In the genomic region with DNA sequence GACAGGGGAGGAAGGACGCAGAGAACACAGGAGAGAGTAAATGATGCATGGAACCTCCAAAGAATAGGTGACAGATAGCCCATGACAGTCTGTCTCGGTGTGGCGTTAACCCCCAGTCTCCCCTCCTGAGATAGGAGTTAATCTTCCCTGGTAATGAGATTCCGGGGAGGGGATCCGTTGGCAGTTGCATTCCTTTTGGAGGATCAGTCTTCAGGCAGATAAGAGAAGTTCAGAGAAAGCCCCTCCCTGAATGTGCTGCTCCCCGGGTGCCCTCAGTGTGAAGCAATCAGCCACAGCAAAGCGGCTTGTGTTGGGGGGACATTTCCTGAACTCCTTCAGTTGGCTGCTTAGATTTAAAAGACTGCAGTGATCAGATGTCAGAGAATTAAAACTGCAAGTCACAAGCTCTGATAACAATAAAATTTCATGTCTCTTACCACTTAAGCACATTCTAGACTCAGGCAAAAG, we compare ENCODE assay signal across 1 cellular context.
TF ChIP-seq lines count a peak whose summit lies in the region.

No MANE protein-coding gene starts in this region.

TF ChIP-seq in K562, 482 proteins besides CTCF, POLR2A, EP300 and RAD21 (continued from another document and continues in another):
- TF ChIP-seq, protein P1, sequence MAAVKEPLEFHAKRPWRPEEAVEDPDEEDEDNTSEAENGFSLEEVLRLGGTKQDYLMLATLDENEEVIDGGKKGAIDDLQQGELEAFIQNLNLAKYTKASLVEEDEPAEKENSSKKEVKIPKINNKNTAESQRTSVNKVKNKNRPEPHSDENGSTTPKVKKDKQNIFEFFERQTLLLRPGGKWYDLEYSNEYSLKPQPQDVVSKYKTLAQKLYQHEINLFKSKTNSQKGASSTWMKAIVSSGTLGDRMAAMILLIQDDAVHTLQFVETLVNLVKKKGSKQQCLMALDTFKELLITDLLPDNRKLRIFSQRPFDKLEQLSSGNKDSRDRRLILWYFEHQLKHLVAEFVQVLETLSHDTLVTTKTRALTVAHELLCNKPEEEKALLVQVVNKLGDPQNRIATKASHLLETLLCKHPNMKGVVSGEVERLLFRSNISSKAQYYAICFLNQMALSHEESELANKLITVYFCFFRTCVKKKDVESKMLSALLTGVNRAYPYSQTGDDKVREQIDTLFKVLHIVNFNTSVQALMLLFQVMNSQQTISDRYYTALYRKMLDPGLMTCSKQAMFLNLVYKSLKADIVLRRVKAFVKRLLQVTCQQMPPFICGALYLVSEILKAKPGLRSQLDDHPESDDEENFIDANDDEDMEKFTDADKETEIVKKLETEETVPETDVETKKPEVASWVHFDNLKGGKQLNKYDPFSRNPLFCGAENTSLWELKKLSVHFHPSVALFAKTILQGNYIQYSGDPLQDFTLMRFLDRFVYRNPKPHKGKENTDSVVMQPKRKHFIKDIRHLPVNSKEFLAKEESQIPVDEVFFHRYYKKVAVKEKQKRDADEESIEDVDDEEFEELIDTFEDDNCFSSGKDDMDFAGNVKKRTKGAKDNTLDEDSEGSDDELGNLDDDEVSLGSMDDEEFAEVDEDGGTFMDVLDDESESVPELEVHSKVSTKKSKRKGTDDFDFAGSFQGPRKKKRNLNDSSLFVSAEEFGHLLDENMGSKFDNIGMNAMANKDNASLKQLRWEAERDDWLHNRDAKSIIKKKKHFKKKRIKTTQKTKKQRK (IDR thresholded peaks at IDR 0.05; ENCODE audit: borderline replicate concordance, low read depth, low read length) = no peak
- TF ChIP-seq ZNF282 (CRISPR knock-in tag; IDR thresholded peaks at IDR 0.05) (no peak), HMG20A (CRISPR knock-in tag; conservative IDR thresholded peaks at IDR 0.05) (no peak), NCOA1 (IDR thresholded peaks at IDR 0.05; ENCODE audit: low read depth) (peak; percentile 46; the same call in 1 of the 2 replicates), ZNF584 (CRISPR knock-in tag; IDR thresholded peaks at IDR 0.05; ENCODE audit: low read depth) (no peak), FUS (optimal IDR thresholded peaks at IDR 0.05; ENCODE audit: low read depth, low read length) (no peak), HIVEP1 (CRISPR knock-in tag; IDR thresholded peaks at IDR 0.05) (no peak), TAF1 (IDR thresholded peaks at IDR 0.05; ENCODE audit: control insufficient read depth, extremely low read depth, insufficient read depth, low read length, severe bottlenecking) (no peak), HDAC3 (IDR thresholded peaks at IDR 0.05; ENCODE audit: borderline replicate concordance, partially characterized antibody) (no peak), CBX2 (IDR thresholded peaks at IDR 0.05; ENCODE audit: insufficient read depth, low read length, poor library complexity, severe bottlenecking) (no peak), CBFA2T3 (IDR thresholded peaks at IDR 0.05) (peak; percentile 79), JUN (IDR thresholded peaks at IDR 0.05; ENCODE audit: borderline replicate concordance, low read depth, low read length) (no peak), JUN (CRISPR knock-in tag; IDR thresholded peaks at IDR 0.05; ENCODE audit: borderline replicate concordance) (no peak), TRIM24 (IDR thresholded peaks at IDR 0.05) (peak in 1 of 2 experiments; percentile 58; a peak in 1 of 4 replicates), DDX20 (tag; IDR thresholded peaks at IDR 0.05; ENCODE audit: low read depth) (no peak), ETS2 (tag; IDR thresholded peaks at IDR 0.05; ENCODE audit: borderline replicate concordance, poor library complexity, severe bottlenecking) (no peak), SREBF1 (IDR thresholded peaks at IDR 0.05; ENCODE audit: borderline replicate concordance, low read depth, low read length) (no peak), SAFB2 (IDR thresholded peaks at IDR 0.05; ENCODE audit: borderline replicate concordance, low read depth, low read length, severe bottlenecking) (no peak), ZNF79 (CRISPR knock-in tag; IDR thresholded peaks at IDR 0.05; ENCODE audit: low read depth) (no peak), FOXJ2 (tag; IDR thresholded peaks at IDR 0.05) (no peak), SRF (CRISPR knock-in tag; IDR thresholded peaks at IDR 0.05) (no peak), ELF2 (CRISPR knock-in tag; IDR thresholded peaks at IDR 0.05) (no peak), ZNF41 (CRISPR knock-in tag; conservative IDR thresholded peaks at IDR 0.05) (no peak), ZKSCAN8 (CRISPR knock-in tag; IDR thresholded peaks at IDR 0.05) (no peak), HNRNPH1 (optimal IDR thresholded peaks at IDR 0.05; ENCODE audit: low read depth, low read length) (no peak), BCOR (IDR thresholded peaks at IDR 0.05) (no peak), JUND (IDR thresholded peaks at IDR 0.05; ENCODE audit: borderline replicate concordance, low read depth, low read length) (0 out of 2 replicates have a peak, but pooled peaks have one; percentile 29), JUND (tag; IDR thresholded peaks at IDR 0.05; ENCODE audit: borderline replicate concordance, low read depth, low read length) (peak; percentile 36; the same call in 1 of the 3 replicates), ZNF197 (CRISPR knock-in tag; IDR thresholded peaks at IDR 0.05; ENCODE audit: low read depth) (no peak)
- TF ChIP-seq, protein P2, sequence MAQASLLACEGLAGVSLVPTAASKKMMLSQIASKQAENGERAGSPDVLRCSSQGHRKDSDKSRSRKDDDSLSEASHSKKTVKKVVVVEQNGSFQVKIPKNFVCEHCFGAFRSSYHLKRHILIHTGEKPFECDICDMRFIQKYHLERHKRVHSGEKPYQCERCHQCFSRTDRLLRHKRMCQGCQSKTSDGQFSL (CRISPR knock-in tag; IDR thresholded peaks at IDR 0.05) = no peak
- TF ChIP-seq, protein P2 (tag; IDR thresholded peaks at IDR 0.05) = 0 out of 4 replicates have a peak, but pooled peaks of 1 of the 2 experiments have one; percentile 34
- TF ChIP-seq, protein P3, sequence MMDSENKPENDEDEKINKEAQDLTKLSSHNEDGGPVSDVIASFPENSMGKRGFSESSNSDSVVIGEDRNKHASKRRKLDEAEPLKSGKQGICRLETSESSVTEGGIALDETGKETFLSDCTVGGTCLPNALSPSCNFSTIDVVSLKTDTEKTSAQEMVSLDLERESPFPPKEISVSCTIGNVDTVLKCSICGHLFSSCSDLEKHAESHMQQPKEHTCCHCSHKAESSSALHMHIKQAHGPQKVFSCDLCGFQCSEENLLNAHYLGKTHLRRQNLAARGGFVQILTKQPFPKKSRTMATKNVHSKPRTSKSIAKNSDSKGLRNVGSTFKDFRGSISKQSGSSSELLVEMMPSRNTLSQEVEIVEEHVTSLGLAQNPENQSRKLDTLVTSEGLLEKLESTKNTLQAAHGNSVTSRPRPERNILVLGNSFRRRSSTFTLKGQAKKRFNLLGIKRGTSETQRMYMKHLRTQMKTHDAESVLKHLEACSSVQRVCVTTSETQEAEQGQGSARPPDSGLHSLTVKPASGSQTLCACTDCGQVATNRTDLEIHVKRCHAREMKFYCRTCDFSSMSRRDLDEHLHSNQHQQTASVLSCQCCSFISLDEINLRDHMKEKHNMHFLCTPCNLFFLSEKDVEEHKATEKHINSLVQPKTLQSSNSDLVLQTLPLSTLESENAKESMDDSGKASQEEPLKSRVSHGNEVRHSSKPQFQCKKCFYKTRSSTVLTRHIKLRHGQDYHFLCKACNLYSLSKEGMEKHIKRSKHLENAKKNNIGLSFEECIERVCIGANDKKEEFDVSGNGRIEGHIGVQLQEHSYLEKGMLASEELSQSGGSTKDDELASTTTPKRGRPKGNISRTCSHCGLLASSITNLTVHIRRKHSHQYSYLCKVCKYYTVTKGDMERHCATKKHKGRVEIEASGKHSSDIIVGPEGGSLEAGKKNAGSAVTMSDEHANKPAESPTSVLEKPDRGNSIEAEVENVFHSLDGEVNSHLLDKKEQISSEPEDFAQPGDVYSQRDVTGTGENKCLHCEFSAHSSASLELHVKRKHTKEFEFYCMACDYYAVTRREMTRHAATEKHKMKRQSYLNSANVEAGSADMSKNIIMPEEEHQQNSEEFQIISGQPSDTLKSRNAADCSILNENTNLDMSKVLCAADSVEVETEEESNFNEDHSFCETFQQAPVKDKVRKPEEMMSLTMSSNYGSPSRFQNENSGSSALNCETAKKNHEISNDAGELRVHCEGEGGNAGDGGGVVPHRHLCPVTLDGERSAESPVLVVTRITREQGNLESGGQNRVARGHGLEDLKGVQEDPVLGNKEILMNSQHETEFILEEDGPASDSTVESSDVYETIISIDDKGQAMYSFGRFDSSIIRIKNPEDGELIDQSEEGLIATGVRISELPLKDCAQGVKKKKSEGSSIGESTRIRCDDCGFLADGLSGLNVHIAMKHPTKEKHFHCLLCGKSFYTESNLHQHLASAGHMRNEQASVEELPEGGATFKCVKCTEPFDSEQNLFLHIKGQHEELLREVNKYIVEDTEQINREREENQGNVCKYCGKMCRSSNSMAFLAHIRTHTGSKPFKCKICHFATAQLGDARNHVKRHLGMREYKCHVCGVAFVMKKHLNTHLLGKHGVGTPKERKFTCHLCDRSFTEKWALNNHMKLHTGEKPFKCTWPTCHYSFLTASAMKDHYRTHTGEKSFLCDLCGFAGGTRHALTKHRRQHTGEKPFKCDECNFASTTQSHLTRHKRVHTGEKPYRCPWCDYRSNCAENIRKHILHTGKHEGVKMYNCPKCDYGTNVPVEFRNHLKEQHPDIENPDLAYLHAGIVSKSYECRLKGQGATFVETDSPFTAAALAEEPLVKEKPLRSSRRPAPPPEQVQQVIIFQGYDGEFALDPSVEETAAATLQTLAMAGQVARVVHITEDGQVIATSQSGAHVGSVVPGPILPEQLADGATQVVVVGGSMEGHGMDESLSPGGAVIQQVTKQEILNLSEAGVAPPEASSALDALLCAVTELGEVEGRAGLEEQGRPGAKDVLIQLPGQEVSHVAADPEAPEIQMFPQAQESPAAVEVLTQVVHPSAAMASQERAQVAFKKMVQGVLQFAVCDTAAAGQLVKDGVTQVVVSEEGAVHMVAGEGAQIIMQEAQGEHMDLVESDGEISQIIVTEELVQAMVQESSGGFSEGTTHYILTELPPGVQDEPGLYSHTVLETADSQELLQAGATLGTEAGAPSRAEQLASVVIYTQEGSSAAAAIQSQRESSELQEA (IDR thresholded peaks at IDR 0.05; ENCODE audit: low read depth) = no peak
- TF ChIP-seq, protein P4, sequence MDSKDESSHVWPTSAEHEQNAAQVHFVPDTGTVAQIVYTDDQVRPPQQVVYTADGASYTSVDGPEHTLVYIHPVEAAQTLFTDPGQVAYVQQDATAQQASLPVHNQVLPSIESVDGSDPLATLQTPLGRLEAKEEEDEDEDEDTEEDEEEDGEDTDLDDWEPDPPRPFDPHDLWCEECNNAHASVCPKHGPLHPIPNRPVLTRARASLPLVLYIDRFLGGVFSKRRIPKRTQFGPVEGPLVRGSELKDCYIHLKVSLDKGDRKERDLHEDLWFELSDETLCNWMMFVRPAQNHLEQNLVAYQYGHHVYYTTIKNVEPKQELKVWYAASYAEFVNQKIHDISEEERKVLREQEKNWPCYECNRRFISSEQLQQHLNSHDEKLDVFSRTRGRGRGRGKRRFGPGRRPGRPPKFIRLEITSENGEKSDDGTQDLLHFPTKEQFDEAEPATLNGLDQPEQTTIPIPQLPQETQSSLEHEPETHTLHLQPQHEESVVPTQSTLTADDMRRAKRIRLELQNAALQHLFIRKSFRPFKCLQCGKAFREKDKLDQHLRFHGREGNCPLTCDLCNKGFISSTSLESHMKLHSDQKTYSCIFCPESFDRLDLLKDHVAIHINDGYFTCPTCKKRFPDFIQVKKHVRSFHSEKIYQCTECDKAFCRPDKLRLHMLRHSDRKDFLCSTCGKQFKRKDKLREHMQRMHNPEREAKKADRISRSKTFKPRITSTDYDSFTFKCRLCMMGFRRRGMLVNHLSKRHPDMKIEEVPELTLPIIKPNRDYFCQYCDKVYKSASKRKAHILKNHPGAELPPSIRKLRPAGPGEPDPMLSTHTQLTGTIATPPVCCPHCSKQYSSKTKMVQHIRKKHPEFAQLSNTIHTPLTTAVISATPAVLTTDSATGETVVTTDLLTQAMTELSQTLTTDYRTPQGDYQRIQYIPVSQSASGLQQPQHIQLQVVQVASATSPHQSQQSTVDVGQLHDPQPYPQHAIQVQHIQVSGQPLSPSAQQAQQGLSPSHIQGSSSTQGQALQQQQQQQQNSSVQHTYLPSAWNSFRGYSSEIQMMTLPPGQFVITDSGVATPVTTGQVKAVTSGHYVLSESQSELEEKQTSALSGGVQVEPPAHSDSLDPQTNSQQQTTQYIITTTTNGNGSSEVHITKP (IDR thresholded peaks at IDR 0.05; ENCODE audit: partially characterized antibody) = peak; percentile 85
- TF ChIP-seq, protein P5, sequence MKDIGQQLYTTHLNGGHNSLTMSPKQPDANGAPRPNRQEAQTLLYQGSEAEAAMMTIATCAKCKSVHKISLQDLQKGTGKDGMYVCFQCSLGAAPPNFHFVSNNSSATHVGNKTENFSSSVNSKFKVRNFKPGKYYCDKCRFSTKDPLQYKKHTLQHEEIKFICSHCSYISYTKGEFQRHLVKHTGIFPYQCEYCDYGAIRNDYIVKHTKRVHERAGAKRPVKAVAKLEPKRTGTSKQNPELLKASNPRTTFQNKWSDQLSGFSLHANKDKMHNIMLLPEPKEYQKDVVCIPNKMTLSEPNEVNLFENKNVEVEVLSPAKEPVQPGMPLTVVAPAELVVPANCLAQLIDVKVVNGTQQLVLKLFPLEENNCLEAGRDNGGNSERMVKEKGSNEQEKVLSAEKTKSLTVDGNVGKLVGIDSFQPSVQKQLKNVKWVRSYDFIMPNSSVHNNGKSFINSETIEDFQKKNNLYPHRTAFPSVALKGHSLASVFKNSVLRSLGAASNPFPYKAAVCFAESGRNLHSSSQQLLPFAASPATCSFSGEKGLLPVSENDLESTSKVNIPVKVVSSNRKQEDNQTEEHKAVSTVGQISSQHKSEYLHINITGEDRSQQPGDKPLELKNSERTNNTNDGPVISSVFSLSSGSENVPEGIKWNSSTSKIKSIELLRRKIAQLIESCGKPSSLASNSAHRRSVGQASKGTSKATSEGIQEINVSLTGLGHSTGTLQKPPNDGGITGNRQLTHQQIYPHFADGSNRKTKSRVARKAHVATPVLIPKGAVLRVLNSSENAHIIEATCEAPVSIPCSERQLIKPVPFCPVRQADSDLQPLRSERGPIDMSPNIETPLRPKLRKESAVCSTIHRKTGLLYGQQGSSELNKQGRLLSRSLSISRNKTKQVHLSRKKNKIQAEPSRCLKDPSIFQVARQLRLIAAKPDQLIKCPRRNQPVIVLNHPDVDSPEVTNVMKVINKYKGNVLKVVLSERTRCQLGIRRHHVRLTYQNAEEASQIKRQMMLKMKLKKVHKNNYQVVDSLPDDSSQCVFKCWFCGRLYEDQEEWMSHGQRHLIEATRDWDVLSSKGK (CRISPR knock-in tag; IDR thresholded peaks at IDR 0.05) = no peak
- TF ChIP-seq, protein P6, sequence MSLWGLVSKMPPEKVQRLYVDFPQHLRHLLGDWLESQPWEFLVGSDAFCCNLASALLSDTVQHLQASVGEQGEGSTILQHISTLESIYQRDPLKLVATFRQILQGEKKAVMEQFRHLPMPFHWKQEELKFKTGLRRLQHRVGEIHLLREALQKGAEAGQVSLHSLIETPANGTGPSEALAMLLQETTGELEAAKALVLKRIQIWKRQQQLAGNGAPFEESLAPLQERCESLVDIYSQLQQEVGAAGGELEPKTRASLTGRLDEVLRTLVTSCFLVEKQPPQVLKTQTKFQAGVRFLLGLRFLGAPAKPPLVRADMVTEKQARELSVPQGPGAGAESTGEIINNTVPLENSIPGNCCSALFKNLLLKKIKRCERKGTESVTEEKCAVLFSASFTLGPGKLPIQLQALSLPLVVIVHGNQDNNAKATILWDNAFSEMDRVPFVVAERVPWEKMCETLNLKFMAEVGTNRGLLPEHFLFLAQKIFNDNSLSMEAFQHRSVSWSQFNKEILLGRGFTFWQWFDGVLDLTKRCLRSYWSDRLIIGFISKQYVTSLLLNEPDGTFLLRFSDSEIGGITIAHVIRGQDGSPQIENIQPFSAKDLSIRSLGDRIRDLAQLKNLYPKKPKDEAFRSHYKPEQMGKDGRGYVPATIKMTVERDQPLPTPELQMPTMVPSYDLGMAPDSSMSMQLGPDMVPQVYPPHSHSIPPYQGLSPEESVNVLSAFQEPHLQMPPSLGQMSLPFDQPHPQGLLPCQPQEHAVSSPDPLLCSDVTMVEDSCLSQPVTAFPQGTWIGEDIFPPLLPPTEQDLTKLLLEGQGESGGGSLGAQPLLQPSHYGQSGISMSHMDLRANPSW (CRISPR knock-in tag; IDR thresholded peaks at IDR 0.05) = no peak
